9 cellular contexts compared by ENCODE assay signal in genomic region chr6:33273924-33274902, GRCh38. TPM values are rescaled to one million over a fixed set of nuclear protein-coding genes. Genes with fewer than 3 reads are reported as not detected.
DNase-seq lines count a peak whose midpoint lies in the region; ATAC-seq, FAIRE-seq and TF ChIP-seq lines count a peak whose summit lies in the region.
"Had no signal": no experiment of that assay in that cellular context is flagged by ENCODE, and none has a peak within 500 bp of the region (broad histone marks: within the 10 kb centered on the region; RNA-seq: fewer than 3 reads in every experiment).

No MANE protein-coding gene starts in this region.

- H3K27ac ChIP-seq in coronary artery, result no peak overlapping the region
- H3K27ac ChIP-seq in neural cell (ENCODE audit: low read length), result no peak overlapping the region
- no peak overlapping the region for H3K27ac ChIP-seq in testis

- WGBS in testis, 2 donors, result 69 to 71% methylated on average over 14 of the region's 14 CpGs

- intact Hi-C loops in left ventricle myocardium superior (cut with micrococcal nuclease) (no loop called here), testis (cut with DNase I; ENCODE audit: low total_unique reads) (loop anchor here (2.0 kb wide), 1 partner anchor 15 kb away; the partner anchor contains the start of genes PFDN6 and WDR46)

- no peak for DNase-seq in GM12865 (ENCODE audit: low read depth)
- no peak for DNase-seq in NT2/D1 (ENCODE audit: low read depth, low spot score)
- no peak for DNase-seq in coronary artery (ENCODE audit: low spot score)
- no peak for DNase-seq in left ventricle myocardium superior
- DNase-seq in NCI-H128 (lab: John Stamatoyannopoulos, UW; ENCODE audit: unreplicated experiment), result no peak
- DNase-seq in testis, result no peak
- no peak for DNase-seq in H54 (ENCODE audit: insufficient read length, low spot score)
- DNase-seq: NCI-H187 treated with DMSO at 0.1 percent for 48 hours had no signal

- no peaks in the 10 kb centered on the region for H4K20me1 ChIP-seq in neural cell (ENCODE audit: insufficient read depth)

- ATAC-seq in left ventricle myocardium superior, result no peak

- TF ChIP-seq POLR2A in testis (IDR thresholded peaks at IDR 0.05) (no peak), H54 (IDR thresholded peaks at IDR 0.05; ENCODE audit: low read depth, low read length) (no peak)

- H3K9me3 ChIP-seq in NT2/D1 (ENCODE audit: insufficient read depth, low read length) (no peaks in the 10 kb centered on the region), neural cell (ENCODE audit: low read length) (no peaks in the 10 kb centered on the region), testis (no peaks in the 10 kb centered on the region)

- no peaks in the 10 kb centered on the region for H3K9me2 ChIP-seq in neural cell (ENCODE audit: insufficient read depth, low read length)

- no peaks in the 10 kb centered on the region for H3F3A ChIP-seq in neural cell (ENCODE audit: insufficient read depth, low read length, poor library complexity, severe bottlenecking)

- H3K36me3 ChIP-seq in NT2/D1 (ENCODE audit: insufficient read depth, insufficient read length, low read length) (peaks cover 69% of the 10 kb centered on the region), neural cell (ENCODE audit: insufficient read depth, low read length) (no peaks in the 10 kb centered on the region), testis (ENCODE audit: low read depth, missing control alignments) (no peaks in the 10 kb centered on the region)

- no peak for TF ChIP-seq EP300 in neural cell (conservative IDR thresholded peaks at IDR 0.05; ENCODE audit: poor library complexity, severe bottlenecking)

- H3K4me1 ChIP-seq in NT2/D1 (ENCODE audit: insufficient read depth, insufficient read length) (peaks cover 7% of the 10 kb centered on the region), testis (peaks cover 32% of the 10 kb centered on the region)

- no peak overlapping the region for H3K4me2 ChIP-seq in neural cell (ENCODE audit: low read length)

- peak overlapping the region; percentile 97 for H3K9ac ChIP-seq in NT2/D1 (ENCODE audit: insufficient read length, low read depth)
- H3K9ac ChIP-seq in neural cell (ENCODE audit: low read length), result no peak overlapping the region

- FAIRE-seq in H54 (lab: Jason Lieb, UNC), result no peak

- H3K27me3 ChIP-seq in NT2/D1 (ENCODE audit: insufficient read depth, insufficient read length) (no peaks in the 10 kb centered on the region), neural cell (ENCODE audit: insufficient read depth, low read depth, low read length) (no peaks in the 10 kb centered on the region), testis (no peaks in the 10 kb centered on the region)

- TF ChIP-seq CTCF in GM12865 (IDR thresholded peaks at IDR 0.05; ENCODE audit: insufficient read depth, low read depth, low read length, missing control alignments), result no peak
- TF ChIP-seq CTCF in coronary artery (IDR thresholded peaks at IDR 0.05), result no peak
- TF ChIP-seq CTCF in neural cell (IDR thresholded peaks at IDR 0.05; ENCODE audit: poor library complexity, severe bottlenecking), result no peak
- no peak for TF ChIP-seq CTCF in testis (IDR thresholded peaks at IDR 0.05)

- no peak for TF ChIP-seq RAD21 in neural cell (conservative IDR thresholded peaks at IDR 0.05)

- H3K4me3 ChIP-seq in GM12865 (ENCODE audit: low read depth, low read length) (peak overlapping the region; percentile 90), NT2/D1 (ENCODE audit: insufficient read length, low read depth) (peak overlapping the region; percentile 86), coronary artery (peak overlapping the region; percentile 90), neural cell (ENCODE audit: low read length) (peak overlapping the region; percentile 22), testis (no peak overlapping the region)

- peaks cover 19% of the 10 kb centered on the region for H3K79me2 ChIP-seq in neural cell (replicated peaks; ENCODE audit: insufficient read depth, low read length)

- no peak overlapping the region for H2AFZ ChIP-seq in neural cell (ENCODE audit: low read depth, low read length)

TF ChIP-seq in neural cell, 6 proteins besides CTCF, POLR2A, EP300 and RAD21:
- no peak for TF ChIP-seq MXI1 (conservative IDR thresholded peaks at IDR 0.05; ENCODE audit: poor library complexity, severe bottlenecking)
- no peak for TF ChIP-seq EZH2 (IDR thresholded peaks at IDR 0.05; ENCODE audit: borderline replicate concordance, insufficient read depth, low read length, poor library complexity, severe bottlenecking)
- TF ChIP-seq TAF1 (IDR thresholded peaks at IDR 0.05; ENCODE audit: low read depth), result no peak
- no peak for TF ChIP-seq POLR2AphosphoS5 (IDR thresholded peaks at IDR 0.05)
- TF ChIP-seq, protein P1, sequence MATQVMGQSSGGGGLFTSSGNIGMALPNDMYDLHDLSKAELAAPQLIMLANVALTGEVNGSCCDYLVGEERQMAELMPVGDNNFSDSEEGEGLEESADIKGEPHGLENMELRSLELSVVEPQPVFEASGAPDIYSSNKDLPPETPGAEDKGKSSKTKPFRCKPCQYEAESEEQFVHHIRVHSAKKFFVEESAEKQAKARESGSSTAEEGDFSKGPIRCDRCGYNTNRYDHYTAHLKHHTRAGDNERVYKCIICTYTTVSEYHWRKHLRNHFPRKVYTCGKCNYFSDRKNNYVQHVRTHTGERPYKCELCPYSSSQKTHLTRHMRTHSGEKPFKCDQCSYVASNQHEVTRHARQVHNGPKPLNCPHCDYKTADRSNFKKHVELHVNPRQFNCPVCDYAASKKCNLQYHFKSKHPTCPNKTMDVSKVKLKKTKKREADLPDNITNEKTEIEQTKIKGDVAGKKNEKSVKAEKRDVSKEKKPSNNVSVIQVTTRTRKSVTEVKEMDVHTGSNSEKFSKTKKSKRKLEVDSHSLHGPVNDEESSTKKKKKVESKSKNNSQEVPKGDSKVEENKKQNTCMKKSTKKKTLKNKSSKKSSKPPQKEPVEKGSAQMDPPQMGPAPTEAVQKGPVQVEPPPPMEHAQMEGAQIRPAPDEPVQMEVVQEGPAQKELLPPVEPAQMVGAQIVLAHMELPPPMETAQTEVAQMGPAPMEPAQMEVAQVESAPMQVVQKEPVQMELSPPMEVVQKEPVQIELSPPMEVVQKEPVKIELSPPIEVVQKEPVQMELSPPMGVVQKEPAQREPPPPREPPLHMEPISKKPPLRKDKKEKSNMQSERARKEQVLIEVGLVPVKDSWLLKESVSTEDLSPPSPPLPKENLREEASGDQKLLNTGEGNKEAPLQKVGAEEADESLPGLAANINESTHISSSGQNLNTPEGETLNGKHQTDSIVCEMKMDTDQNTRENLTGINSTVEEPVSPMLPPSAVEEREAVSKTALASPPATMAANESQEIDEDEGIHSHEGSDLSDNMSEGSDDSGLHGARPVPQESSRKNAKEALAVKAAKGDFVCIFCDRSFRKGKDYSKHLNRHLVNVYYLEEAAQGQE (IDR thresholded peaks at IDR 0.05; ENCODE audit: borderline replicate concordance), result no peak
- TF ChIP-seq SMC3 (conservative IDR thresholded peaks at IDR 0.05; ENCODE audit: poor library complexity), result no peak

RNA-seq across cellular contexts. Expression of gene RPS18, which starts 2.3 kb away (rescaled TPM):
- polyA plus RNA-seq in neural cell, result 1,894 and 2,078 TPM in 2 replicates
- 678 and 701 TPM in 2 replicates for polyA minus RNA-seq in neural cell
- total RNA-seq in left ventricle myocardium superior, result 931 TPM
- total RNA-seq in testis, result 1,000 to 10,000 TPM in 1 of 2 donors, 100 to 1,000 TPM in 1; 685 to 1,953 TPM
- 2,185 TPM for polyA plus RNA-seq in testis (ENCODE audit: insufficient read depth, low read depth, low replicate concordance)

RNA-seq across cellular contexts. Expression of gene VPS52, which starts 2.5 kb away (rescaled TPM):
- 29.1 and 34.6 TPM in 2 replicates for polyA plus RNA-seq in neural cell
- 34.3 and 37.2 TPM in 2 replicates for polyA minus RNA-seq in neural cell
- total RNA-seq in left ventricle myocardium superior, result 32.7 TPM
- 10 to 100 TPM; 71.0 to 85.0 TPM for total RNA-seq in testis
- 87.1 TPM for polyA plus RNA-seq in testis (ENCODE audit: insufficient read depth, low read depth, low replicate concordance)

RNA-seq across cellular contexts. Expression of gene B3GALT4, which starts 2.7 kb away (rescaled TPM):
- polyA plus RNA-seq in neural cell (2.5 and 7.0 TPM in 2 replicates), testis (ENCODE audit: insufficient read depth, low read depth, low replicate concordance) (55.4 TPM)
- polyA minus RNA-seq in neural cell, result 10.7 and 16.1 TPM in 2 replicates
- total RNA-seq in left ventricle myocardium superior (6.9 TPM), testis (10 to 100 TPM; 18.0 to 18.3 TPM)

RNA-seq across cellular contexts. Expression of gene WDR46, which starts 14.8 kb away (rescaled TPM):
- polyA plus RNA-seq in neural cell (62.5 and 73.2 TPM in 2 replicates), testis (ENCODE audit: insufficient read depth, low read depth, low replicate concordance) (61.6 TPM)
- polyA minus RNA-seq in neural cell, result 33.2 and 38.2 TPM in 2 replicates
- total RNA-seq in left ventricle myocardium superior (15.1 TPM), testis (10 to 100 TPM; 63.2 to 71.2 TPM)

RNA-seq across cellular contexts. Expression of gene PFDN6, which starts 15.2 kb away (rescaled TPM):
- 97.8 and 109 TPM in 2 replicates for polyA plus RNA-seq in neural cell
- polyA minus RNA-seq in neural cell, result 21.2 and 23.4 TPM in 2 replicates
- total RNA-seq in left ventricle myocardium superior, result 57.3 TPM
- total RNA-seq in testis, result 10 to 100 TPM; 45.5 to 56.2 TPM
- polyA plus RNA-seq in testis (ENCODE audit: insufficient read depth, low read depth, low replicate concordance), result 123 TPM

Comparison
In these comparisons a context has a peak if more than half of its experiments do, and no peak if none do; other contexts are left out.
1. H3K4me3 ChIP-seq: peak in GM12865 (single experiment), NT2/D1 (single experiment), coronary artery (single experiment) and neural cell (single experiment); none in testis (0 of 2).